In genomic region chr6:15945593-15946159, GRCh38 we compare ENCODE assay signal across 17 cellular contexts.
A peak's percentile ranks its signal among the peaks of the same experiment; 100 is the strongest.
DNase-seq lines count a peak whose midpoint lies in the region; ATAC-seq and TF ChIP-seq lines count a peak whose summit lies in the region.
"Had no signal": no experiment of that assay in that cellular context is flagged by ENCODE, and none has a peak within 500 bp of the region (broad histone marks: within the 10 kb centered on the region; RNA-seq: fewer than 3 reads in every experiment).

No MANE protein-coding gene starts in this region.

- TF ChIP-seq CTCF in RWPE2 (IDR thresholded peaks at IDR 0.05; ENCODE audit: poor library complexity, severe bottlenecking) (no peak), epithelial cell of esophagus (IDR thresholded peaks at IDR 0.05; ENCODE audit: insufficient read depth, low read depth, low read length, missing control alignments) (no peak), type B pancreatic cell (conservative IDR thresholded peaks at IDR 0.05) (no peak)

- no peaks in the 10 kb centered on the region for H3K36me3 Mint-ChIP-seq in type B pancreatic cell
- H3K36me3 Mint-ChIP-seq: memory B cell had no signal

- no peak overlapping the region for H3K4me3 Mint-ChIP-seq in type B pancreatic cell
- H3K4me3 Mint-ChIP-seq: memory B cell; neural crest cell; T-helper 2 cell treated with Interferon-gamma antibody and Interleukin-4, amounts not matched to agents 5 μg/mL and 100 μg/mL, for 36 hours had no signal

- no peak overlapping the region for H3K27ac Mint-ChIP-seq in type B pancreatic cell
- H3K27ac Mint-ChIP-seq: memory B cell; T-helper 2 cell treated with Interferon-gamma antibody and Interleukin-4, amounts not matched to agents 5 μg/mL and 100 μg/mL, for 36 hours had no signal

- ATAC-seq in RWPE2 (ENCODE audit: low read depth) (peak; percentile 64), GM18873 (IDR thresholded peaks at IDR 0.05; ENCODE audit: low FRiP score, unreplicated experiment) (no peak)

- no peaks in the 10 kb centered on the region for H3K27me3 Mint-ChIP-seq in type B pancreatic cell
- H3K27me3 Mint-ChIP-seq: memory B cell had no signal

- H3K4me3 ChIP-seq in RWPE2 (ENCODE audit: severe bottlenecking) (no peak overlapping the region), epithelial cell of esophagus (ENCODE audit: low read length) (no peak overlapping the region)
- H3K4me3 ChIP-seq: cardiac muscle cell, MG63 had no signal

- H3K36me3 ChIP-seq in RWPE2 (ENCODE audit: low read depth), result no peaks in the 10 kb centered on the region
- H3K36me3 ChIP-seq: cardiac muscle cell, MG63 had no signal

- peaks cover 19% of the 10 kb centered on the region for H3K4me1 ChIP-seq in RWPE2 (ENCODE audit: insufficient read depth, poor library complexity, severe bottlenecking)

- DNase-seq in AG08395 (ENCODE audit: low spot score) (peak; percentile 53), HPDE6-E6E7 (ENCODE audit: extremely low spot score) (peak; percentile 31), RWPE2 (ENCODE audit: low spot score) (no peak), epithelial cell of esophagus (ENCODE audit: low read depth) (peak; percentile 76), type B pancreatic cell (ENCODE audit: extremely low spot score, unreplicated experiment) (no peak), SKM-1 (lab: John Stamatoyannopoulos, UW; ENCODE audit: unreplicated experiment) (no peak), HK-2 (ENCODE audit: unreplicated experiment) (no peak)
- DNase-seq: activated naive CD4-positive, alpha-beta T cell treated with Interleukin-2 at 50 U/mL for 16 hours; COR-L47; MG63; NCI-H2081 treated with DMSO at 0.1 percent for 48 hours; Right ventricle myocardium superior had no signal

- no peaks in the 10 kb centered on the region for H3K9me3 Mint-ChIP-seq in type B pancreatic cell
- H3K9me3 Mint-ChIP-seq: neural crest cell; T-helper 2 cell treated with Interferon-gamma antibody and Interleukin-4, amounts not matched to agents 5 μg/mL and 100 μg/mL, for 36 hours had no signal

- H3K4me1 Mint-ChIP-seq in type B pancreatic cell (ENCODE audit: unreplicated experiment), result peaks cover 21% of the 10 kb centered on the region

- no peaks in the 10 kb centered on the region for H3K9me3 ChIP-seq in RWPE2 (ENCODE audit: severe bottlenecking)
- H3K9me3 ChIP-seq: MG63 had no signal

- no peak overlapping the region for H3K27ac ChIP-seq in RWPE2 (ENCODE audit: poor library complexity, severe bottlenecking)
- H3K27ac ChIP-seq: cardiac muscle cell had no signal

- no peaks in the 10 kb centered on the region for H3K27me3 ChIP-seq in RWPE2 (ENCODE audit: insufficient read depth, poor library complexity, severe bottlenecking)
- H3K27me3 ChIP-seq: cardiac muscle cell, MG63 had no signal

Comparison
In these comparisons a context has a peak if more than half of its experiments do, and no peak if none do; other contexts are left out.
1. DNase-seq: peak in AG08395 (single experiment), HPDE6-E6E7 (single experiment) and epithelial cell of esophagus (single experiment); none in RWPE2 (single experiment), type B pancreatic cell (single experiment), SKM-1 (single experiment) and HK-2 (single experiment).